ENCODE assay signal across 24 cellular contexts in genomic region chr10:18668026-18668425, GRCh38. TPM values are rescaled to one million over a fixed set of nuclear protein-coding genes. Genes with fewer than 3 reads are reported as not detected.
DNase-seq lines count a peak whose midpoint lies in the region; ATAC-seq and TF ChIP-seq lines count a peak whose summit lies in the region.
"Had no signal": no experiment of that assay in that cellular context is flagged by ENCODE, and none has a peak within 500 bp of the region (broad histone marks: within the 10 kb centered on the region; RNA-seq: fewer than 3 reads in every experiment).

No MANE protein-coding gene starts in this region.

- no peaks in the 10 kb centered on the region for H3K9me3 ChIP-seq in H9 (ENCODE audit: control insufficient read depth, low read depth, low read length)
- H3K9me3 ChIP-seq in RWPE2 (ENCODE audit: severe bottlenecking), result no peaks in the 10 kb centered on the region
- H3K9me3 ChIP-seq: A549 had no signal

- H3K27ac Mint-ChIP-seq in H9 (peak overlapping the region; percentile 54 to 92 (median 65); a peak in 5 of 7 replicates), progenitor cell of endocrine pancreas (peak overlapping the region; percentile 84)
- no peak overlapping the region for H3K27ac Mint-ChIP-seq in activated naive CD4-positive, alpha-beta T cell treated with anti-CD3 and anti-CD28 coated beads for 36 hours
- H3K27ac Mint-ChIP-seq: B cell, CD14-positive monocyte had no signal

- H3K79me1 ChIP-seq in H9 (ENCODE audit: insufficient read depth, low read depth, low read length, poor library complexity, severe bottlenecking), result peaks cover 2% of the 10 kb centered on the region

- H3K27me3 Mint-ChIP-seq in H9 (ENCODE audit: low read depth) (no peaks in the 10 kb centered on the region), progenitor cell of endocrine pancreas (no peaks in the 10 kb centered on the region)
- no peaks in the 10 kb centered on the region for H3K27me3 Mint-ChIP-seq in activated naive CD4-positive, alpha-beta T cell treated with anti-CD3 and anti-CD28 coated beads for 36 hours (ENCODE audit: low read depth)
- H3K27me3 Mint-ChIP-seq: B cell had no signal

- H4K5ac ChIP-seq in H9 (ENCODE audit: insufficient read length, low read depth, low read length), result no peak overlapping the region

- peaks cover 30 to 33% of the 10 kb centered on the region in 2 experiments for H3K4me1 Mint-ChIP-seq in H9
- H3K4me1 Mint-ChIP-seq in progenitor cell of endocrine pancreas (ENCODE audit: low read depth), result peaks cover 28% of the 10 kb centered on the region
- H3K4me1 Mint-ChIP-seq in activated naive CD4-positive, alpha-beta T cell treated with anti-CD3 and anti-CD28 coated beads for 36 hours (ENCODE audit: low read depth), result peaks cover 30% of the 10 kb centered on the region

- no peak overlapping the region for H3K23ac ChIP-seq in H9 (ENCODE audit: insufficient read length, low read depth, low read length)

- H3T11ph ChIP-seq in H9 (ENCODE audit: low read length), result no peak overlapping the region

- H3K14ac ChIP-seq in H9 (ENCODE audit: insufficient read depth, low read length), result no peak overlapping the region

- H3K36me3 ChIP-seq in RWPE2 (ENCODE audit: low read depth), result peaks cover 60% of the 10 kb centered on the region

- H3K9ac ChIP-seq in H9 (ENCODE audit: extremely low read depth, insufficient read length, low read length), result no peak overlapping the region
- H3K9ac ChIP-seq: GM23248 had no signal

- WGBS in H9 (ENCODE audit: extremely low coverage, insufficient read length, low lambda C conversion rate), result no CpG with 5 or more reads among the region's 2 CpGs
- 80 to 88% methylated on average over 2 of the region's 2 CpGs for WGBS in lower leg skin, 2 donors

- no peak overlapping the region for H3K4me2 ChIP-seq in H9 (ENCODE audit: insufficient read depth, insufficient read length, low read length)
- H3K4me2 ChIP-seq: A549 had no signal

- H3K4ac ChIP-seq in H9 (ENCODE audit: low read depth, low read length), result no peak overlapping the region

- CTCF ChIA-PET in activated naive CD4-positive, alpha-beta T cell treated with anti-CD3 and anti-CD28 coated beads for 36 hours (lab: Charles Lee), result no interaction called here

- H4K91ac ChIP-seq in H9 (ENCODE audit: insufficient read length, low read depth, low read length), result no peak overlapping the region

- TF ChIP-seq POLR2A in lower leg skin (IDR thresholded peaks at IDR 0.05), result no peak

- H3K27ac ChIP-seq in H9 (ENCODE audit: insufficient read length, low read depth, low read length) (no peak overlapping the region), RWPE2 (ENCODE audit: poor library complexity, severe bottlenecking) (peak overlapping the region; percentile 75), epithelial cell of prostate (peak overlapping the region; percentile 76), dorsolateral prefrontal cortex (no peak overlapping the region)
- H3K27ac ChIP-seq: A549, GM23248 had no signal

- intact Hi-C loops in lower leg skin (cut with DNase I; ENCODE audit: low total_unique reads), result no loop called here
- intact Hi-C loops in dorsolateral prefrontal cortex (cut with DNase I), result no loop called here
- intact Hi-C loops in activated naive CD4-positive, alpha-beta T cell treated with anti-CD3 and anti-CD28 coated beads for 36 hours (cut with micrococcal nuclease), result no loop called here

- H3K4me3 Mint-ChIP-seq in H9 (no peak overlapping the region; a peak in 1 of 5 replicates), progenitor cell of endocrine pancreas (ENCODE audit: low read depth) (peak overlapping the region; percentile 29)
- H3K4me3 Mint-ChIP-seq in activated naive CD4-positive, alpha-beta T cell treated with anti-CD3 and anti-CD28 coated beads for 36 hours, result no peak overlapping the region
- H3K4me3 Mint-ChIP-seq: B cell, CD14-positive monocyte had no signal

- H2BK15ac ChIP-seq in H9 (ENCODE audit: low read depth, low read length), result no peak overlapping the region

- no peaks in the 10 kb centered on the region for H3K23me2 ChIP-seq in H9 (ENCODE audit: insufficient read length, low read depth, low read length, poor library complexity, severe bottlenecking)

- H3K9me3 Mint-ChIP-seq in H9 (no peaks in the 10 kb centered on the region), progenitor cell of endocrine pancreas (ENCODE audit: low read depth) (no peaks in the 10 kb centered on the region)
- H3K9me3 Mint-ChIP-seq in activated naive CD4-positive, alpha-beta T cell treated with anti-CD3 and anti-CD28 coated beads for 36 hours, result no peaks in the 10 kb centered on the region

- DNase-seq in H9 (no peak), RWPE2 (ENCODE audit: low spot score) (no peak), epithelial cell of prostate (ENCODE audit: low read depth, low spot score) (no peak), progenitor cell of endocrine pancreas (ENCODE audit: low spot score, unreplicated experiment) (no peak), lower leg skin (ENCODE audit: low spot score in 2 of 2) (no peak), dorsolateral prefrontal cortex (no peak)
- no peak for DNase-seq in activated naive CD4-positive, alpha-beta T cell treated with anti-CD3 and anti-CD28 coated beads for 36 hours
- DNase-seq: DMS 273 treated with DMSO at 0.1 percent for 48 hours, DMS79 treated with DMSO at 0.1 percent for 48 hours, GM23248, MM.1S, NCI-H1048, NCI-H1417 treated with DMSO at 0.1 percent for 48 hours, NCI-H187 treated with DMSO at 0.1 percent for 48 hours, NCI-H2107, NCI-H446 treated with DMSO at 0.1 percent for 48 hours, NCI-H526 treated with DMSO at 0.1 percent for 48 hours, OCI-M1, Right ventricle myocardium superior had no signal

- H3K4me1 ChIP-seq in H9 (ENCODE audit: insufficient read depth, low read length), result peaks cover 3% of the 10 kb centered on the region; the same call in 1 of the 2 replicates
- H3K4me1 ChIP-seq in RWPE2 (ENCODE audit: insufficient read depth, poor library complexity, severe bottlenecking), result peaks cover 30% of the 10 kb centered on the region

- TF ChIP-seq CTCF in H9 (conservative IDR thresholded peaks at IDR 0.05), result no peak
- TF ChIP-seq CTCF in RWPE2 (IDR thresholded peaks at IDR 0.05; ENCODE audit: poor library complexity, severe bottlenecking), result no peak
- TF ChIP-seq CTCF in progenitor cell of endocrine pancreas (IDR thresholded peaks at IDR 0.05; ENCODE audit: unreplicated experiment), result no peak
- no peak for TF ChIP-seq CTCF in lower leg skin (IDR thresholded peaks at IDR 0.05)
- no peak for TF ChIP-seq CTCF in dorsolateral prefrontal cortex (IDR thresholded peaks at IDR 0.05 in 54 of 56, conservative IDR thresholded peaks at IDR 0.05 in 2 of 56; ENCODE audit: low read depth in 1 of 56, partially characterized antibody in 56 of 56)

- no peak overlapping the region for H3K4me3 ChIP-seq in RWPE2 (ENCODE audit: severe bottlenecking)
- no peak overlapping the region for H3K4me3 ChIP-seq in lower leg skin (ENCODE audit: low read depth, poor library complexity, severe bottlenecking)
- H3K4me3 ChIP-seq in dorsolateral prefrontal cortex, result no peak overlapping the region
- H3K4me3 ChIP-seq: A549, GM23248, K562 had no signal

- H4K20me1 ChIP-seq in H9 (ENCODE audit: control insufficient read depth, insufficient read depth, insufficient read length), result no peaks in the 10 kb centered on the region

- H3K27me3 ChIP-seq in H9 (ENCODE audit: insufficient read depth, low read length), result no peaks in the 10 kb centered on the region
- no peaks in the 10 kb centered on the region for H3K27me3 ChIP-seq in RWPE2 (ENCODE audit: insufficient read depth, poor library complexity, severe bottlenecking)
- H3K27me3 ChIP-seq in dorsolateral prefrontal cortex, result no peaks in the 10 kb centered on the region

- H3K79me2 ChIP-seq in H9 (ENCODE audit: insufficient read depth, low read length), result peaks cover 26% of the 10 kb centered on the region; the same call in 1 of the 2 replicates

- no peak overlapping the region for H2BK120ac ChIP-seq in H9 (ENCODE audit: low read depth, low read length, poor library complexity, severe bottlenecking)

- H3K56ac ChIP-seq in H9 (ENCODE audit: insufficient read length, low read depth, low read length), result no peak overlapping the region

- no peak overlapping the region for H2BK5ac ChIP-seq in H9 (ENCODE audit: insufficient read length, low read length)

- no peak overlapping the region for H2BK20ac ChIP-seq in H9 (ENCODE audit: low read depth, low read length, poor library complexity, severe bottlenecking)

- ATAC-seq in RWPE2 (ENCODE audit: low read depth), result no peak
- ATAC-seq: A549, HCT116, K562 had no signal

- H3K36me3 Mint-ChIP-seq in H9 (ENCODE audit: insufficient read depth in 1 of 3, low read depth in 3 of 3) (peaks cover 18 to 51% (median 47%) of the 10 kb centered on the region in 3 experiments; a peak in 6 of 7 replicates), progenitor cell of endocrine pancreas (ENCODE audit: insufficient read depth) (peaks cover 28% of the 10 kb centered on the region)
- peaks cover 18% of the 10 kb centered on the region for H3K36me3 Mint-ChIP-seq in activated naive CD4-positive, alpha-beta T cell treated with anti-CD3 and anti-CD28 coated beads for 36 hours (ENCODE audit: low read depth)

- H2BK12ac ChIP-seq in H9 (ENCODE audit: insufficient read length, low read depth, low read length), result no peak overlapping the region

- no peak overlapping the region for H2AFZ ChIP-seq in H9 (ENCODE audit: low read length)
- H2AFZ ChIP-seq: GM23248 had no signal

- no peak overlapping the region for H4K8ac ChIP-seq in H9 (replicated peaks; ENCODE audit: insufficient read length, low read depth, low read length)

- no peak overlapping the region for H2AK5ac ChIP-seq in H9 (ENCODE audit: insufficient read length, low read length)

- no peak overlapping the region for H3K18ac ChIP-seq in H9 (ENCODE audit: insufficient read length, low read depth, low read length)

RNA-seq across cellular contexts. Expression of gene ARL5B, which starts 8.8 kb away (rescaled TPM):
- total RNA-seq in H9 (2021) (33.9 and 34.4 TPM in 2 replicates), progenitor cell of endocrine pancreas (52.7 and 54.2 TPM in 2 replicates), lower leg skin (10 to 100 TPM; 10.9 to 15.9 (median 14.0) TPM), dorsolateral prefrontal cortex (10 to 100 TPM in 115 of 120 experiments, 1 to 10 TPM in 5; 8.6 to 19.9 (median 13.1) TPM)
- 10 to 100 TPM; 13.8 to 14.1 TPM for total RNA-seq in activated naive CD4-positive, alpha-beta T cell treated with anti-CD3 and anti-CD28 coated beads for 36 hours

RNA-seq across cellular contexts. Expression of gene NSUN6, which starts 16.6 kb away (rescaled TPM):
- total RNA-seq in H9 (2021) (10.2 and 11.9 TPM in 2 replicates), progenitor cell of endocrine pancreas (16.6 and 17.3 TPM in 2 replicates), lower leg skin (10 to 100 TPM in 1 of 4 donors, 1 to 10 TPM in 3; 5.9 to 12.8 (median 8.6) TPM), dorsolateral prefrontal cortex (10 to 100 TPM; 14.1 to 41.9 (median 27.5) TPM)
- total RNA-seq in activated naive CD4-positive, alpha-beta T cell treated with anti-CD3 and anti-CD28 coated beads for 36 hours, result 10 to 100 TPM in 1 of 2 experiments, 1 to 10 TPM in 1; 9.8 to 11.1 TPM

Comparison
In these comparisons a context has a peak if more than half of its experiments do, and no peak if none do; other contexts are left out.
1. H3K27ac ChIP-seq: peak in RWPE2 (single experiment) and epithelial cell of prostate (single experiment); none in H9 (single experiment) and dorsolateral prefrontal cortex (0 of 59).